24 cellular contexts compared by ENCODE assay signal in genomic region chr16:84471316-84471715, GRCh38. TPM values are rescaled to one million over a fixed set of nuclear protein-coding genes. Genes with fewer than 3 reads are reported as not detected.
DNase-seq lines count a peak whose midpoint lies in the region; ATAC-seq and TF ChIP-seq lines count a peak whose summit lies in the region.
"Had no signal": no experiment of that assay in that cellular context is flagged by ENCODE, and none has a peak within 500 bp of the region (broad histone marks: within the 10 kb centered on the region; RNA-seq: fewer than 3 reads in every experiment).

No MANE protein-coding gene starts in this region.

- DNase-seq in activated T-cell treated with anti-CD3 and anti-CD28 coated beads, Interleukin-2, amount 50 U/mL, for 24 hours = peak; percentile 6
- DNase-seq in activated T-cell treated with anti-CD3 and anti-CD28 coated beads, Interleukin-2, amount 50 U/mL, for 72 hours = no peak
- peak; percentile 22 for DNase-seq in natural killer cell treated with Interleukin-12 subunit alpha and Interleukin-12 subunit beta and Interleukin-15 and Interleukin-18, amount 100 ng/mL, for 72 hours (ENCODE audit: low spot score)
- DNase-seq in natural killer cell (no peak), osteocyte (ENCODE audit: extremely low spot score, unreplicated experiment) (peak; percentile 69), ureter (ENCODE audit: low spot score) (peak; percentile 32)
- no peak for DNase-seq in stimulated activated CD4-positive, alpha-beta T cell treated with anti-CD3 and anti-CD28 coated beads, Interleukin-4, amount 100 ng/mL, for 4 hours
- DNase-seq: AML-193; CD4-positive, alpha-beta T cell; DMS79; EL; GDM1; IMR-90; KG1; MG63; NCI-H1105 treated with DMSO at 0.1 percent for 48 hours; NCI-H2029; NCI-H446; NCI-H524 treated with DMSO at 0.1 percent for 48 hours; NCI-H774 had no signal

- peaks cover 8% of the 10 kb centered on the region for H3K9me3 Mint-ChIP-seq in activated T-cell treated with anti-CD3 and anti-CD28 coated beads, Interleukin-2, amount 50 U/mL, for 24 hours
- H3K9me3 Mint-ChIP-seq in activated T-cell treated with anti-CD3 and anti-CD28 coated beads, Interleukin-2, amount 50 U/mL, for 72 hours = peaks cover 5 to 17% of the 10 kb centered on the region in 2 donors
- H3K9me3 Mint-ChIP-seq in natural killer cell treated with Interleukin-12 subunit alpha and Interleukin-12 subunit beta and Interleukin-15 and Interleukin-18, amount 100 ng/mL, for 72 hours = peaks cover 2% of the 10 kb centered on the region
- H3K9me3 Mint-ChIP-seq in natural killer cell (peaks cover 0 to 6% of the 10 kb centered on the region in 2 donors), osteocyte (ENCODE audit: unreplicated experiment) (peaks cover 11% of the 10 kb centered on the region)

- H3K27ac Mint-ChIP-seq in activated T-cell treated with anti-CD3 and anti-CD28 coated beads, Interleukin-2, amount 50 U/mL, for 24 hours = no peak overlapping the region
- H3K27ac Mint-ChIP-seq in activated T-cell treated with anti-CD3 and anti-CD28 coated beads, Interleukin-2, amount 50 U/mL, for 72 hours = no peak overlapping the region
- no peak overlapping the region for H3K27ac Mint-ChIP-seq in natural killer cell treated with Interleukin-12 subunit alpha and Interleukin-12 subunit beta and Interleukin-15 and Interleukin-18, amount 100 ng/mL, for 72 hours
- H3K27ac Mint-ChIP-seq in natural killer cell (no peak overlapping the region), osteocyte (ENCODE audit: unreplicated experiment) (no peak overlapping the region)
- H3K27ac Mint-ChIP-seq: CD4-positive, alpha-beta T cell had no signal

- peaks cover 24% of the 10 kb centered on the region for H3K36me3 Mint-ChIP-seq in activated T-cell treated with anti-CD3 and anti-CD28 coated beads, Interleukin-2, amount 50 U/mL, for 24 hours (ENCODE audit: low read depth)
- H3K36me3 Mint-ChIP-seq in activated T-cell treated with anti-CD3 and anti-CD28 coated beads, Interleukin-2, amount 50 U/mL, for 72 hours (ENCODE audit: insufficient read depth in 2 of 2) = peaks cover 22 to 26% of the 10 kb centered on the region in 2 donors
- peaks cover 14% of the 10 kb centered on the region for H3K36me3 Mint-ChIP-seq in natural killer cell treated with Interleukin-12 subunit alpha and Interleukin-12 subunit beta and Interleukin-15 and Interleukin-18, amount 100 ng/mL, for 72 hours
- H3K36me3 Mint-ChIP-seq in natural killer cell (peaks cover 5% of the 10 kb centered on the region), osteocyte (ENCODE audit: unreplicated experiment) (peaks cover 25% of the 10 kb centered on the region)

- H3K27me3 Mint-ChIP-seq in activated T-cell treated with anti-CD3 and anti-CD28 coated beads, Interleukin-2, amount 50 U/mL, for 24 hours = no peaks in the 10 kb centered on the region
- H3K27me3 Mint-ChIP-seq in activated T-cell treated with anti-CD3 and anti-CD28 coated beads, Interleukin-2, amount 50 U/mL, for 72 hours (ENCODE audit: low read depth) = no peaks in the 10 kb centered on the region
- no peaks in the 10 kb centered on the region for H3K27me3 Mint-ChIP-seq in natural killer cell treated with Interleukin-12 subunit alpha and Interleukin-12 subunit beta and Interleukin-15 and Interleukin-18, amount 100 ng/mL, for 72 hours
- no peaks in the 10 kb centered on the region for H3K27me3 Mint-ChIP-seq in natural killer cell (ENCODE audit: low read depth in 2 of 2)
- no peaks in the 10 kb centered on the region for H3K27me3 Mint-ChIP-seq in osteocyte (ENCODE audit: unreplicated experiment)
- H3K27me3 Mint-ChIP-seq: CD4-positive, alpha-beta T cell had no signal

- peaks cover 7% of the 10 kb centered on the region for H3K4me1 Mint-ChIP-seq in activated T-cell treated with anti-CD3 and anti-CD28 coated beads, Interleukin-2, amount 50 U/mL, for 24 hours (ENCODE audit: low read depth)
- no peaks in the 10 kb centered on the region for H3K4me1 Mint-ChIP-seq in activated T-cell treated with anti-CD3 and anti-CD28 coated beads, Interleukin-2, amount 50 U/mL, for 72 hours (ENCODE audit: low read depth)
- no peaks in the 10 kb centered on the region for H3K4me1 Mint-ChIP-seq in natural killer cell treated with Interleukin-12 subunit alpha and Interleukin-12 subunit beta and Interleukin-15 and Interleukin-18, amount 100 ng/mL, for 72 hours (ENCODE audit: low read depth in 2 of 2)
- H3K4me1 Mint-ChIP-seq in natural killer cell = no peaks in the 10 kb centered on the region
- H3K4me1 Mint-ChIP-seq in osteocyte (ENCODE audit: unreplicated experiment) = no peaks in the 10 kb centered on the region

- ATAC-seq in activated T-cell treated with anti-CD3 and anti-CD28 coated beads, Interleukin-2, amount 50 U/mL, for 72 hours (replicated peaks in 1 of 2) = no peak
- ATAC-seq in natural killer cell treated with Interleukin-12 subunit alpha and Interleukin-12 subunit beta and Interleukin-15 and Interleukin-18, amount 100 ng/mL, for 72 hours = no peak
- no peak for ATAC-seq in natural killer cell
- no peak for ATAC-seq in GM21786 (IDR thresholded peaks at IDR 0.05; ENCODE audit: unreplicated experiment)
- ATAC-seq: A549, GM12878, HCT116 had no signal

- intact Hi-C loops in natural killer cell (cut with micrococcal nuclease) = no loop called here

- TF ChIP-seq CTCF in natural killer cell (IDR thresholded peaks at IDR 0.05) (no peak), osteocyte (IDR thresholded peaks at IDR 0.05) (no peak)

- no peak overlapping the region for H3K4me3 Mint-ChIP-seq in activated T-cell treated with anti-CD3 and anti-CD28 coated beads, Interleukin-2, amount 50 U/mL, for 24 hours
- H3K4me3 Mint-ChIP-seq in activated T-cell treated with anti-CD3 and anti-CD28 coated beads, Interleukin-2, amount 50 U/mL, for 72 hours = no peak overlapping the region
- H3K4me3 Mint-ChIP-seq in natural killer cell treated with Interleukin-12 subunit alpha and Interleukin-12 subunit beta and Interleukin-15 and Interleukin-18, amount 100 ng/mL, for 72 hours = no peak overlapping the region
- no peak overlapping the region for H3K4me3 Mint-ChIP-seq in natural killer cell
- no peak overlapping the region for H3K4me3 Mint-ChIP-seq in osteocyte (ENCODE audit: unreplicated experiment)
- H3K4me3 Mint-ChIP-seq: CD4-positive, alpha-beta T cell had no signal

RNA-seq across cellular contexts. Expression of gene MEAK7, which starts 33.1 kb away (rescaled TPM):
- total RNA-seq in activated T-cell treated with anti-CD3 and anti-CD28 coated beads, Interleukin-2, amount 50 U/mL, for 72 hours = 10 to 100 TPM; 15.6 to 27.9 TPM
- total RNA-seq in natural killer cell treated with Interleukin-12 subunit alpha and Interleukin-12 subunit beta and Interleukin-15 and Interleukin-18, amount 100 ng/mL, for 72 hours = 10 to 100 TPM in 1 of 2 donors, 1 to 10 TPM in 1; 9.4 to 10.0 TPM
- total RNA-seq in natural killer cell (1 to 10 TPM; 4.8 to 8.5 (median 4.8) TPM), osteocyte (26.2 and 28.1 TPM in 2 replicates), ureter (53.9 TPM)

Comparison
In these comparisons a context has a peak if more than half of its experiments do, and no peak if none do; other contexts are left out.
1. DNase-seq: peak in activated T-cell treated with anti-CD3 and anti-CD28 coated beads, Interleukin-2, amount 50 U/mL, for 24 hours (single experiment), natural killer cell treated with Interleukin-12 subunit alpha and Interleukin-12 subunit beta and Interleukin-15 and Interleukin-18, amount 100 ng/mL, for 72 hours (single experiment), osteocyte (single experiment) and ureter (single experiment); none in activated T-cell treated with anti-CD3 and anti-CD28 coated beads, Interleukin-2, amount 50 U/mL, for 72 hours (0 of 2), natural killer cell (single experiment) and stimulated activated CD4-positive, alpha-beta T cell treated with anti-CD3 and anti-CD28 coated beads, Interleukin-4, amount 100 ng/mL, for 4 hours (0 of 2).